In the genomic region with DNA sequence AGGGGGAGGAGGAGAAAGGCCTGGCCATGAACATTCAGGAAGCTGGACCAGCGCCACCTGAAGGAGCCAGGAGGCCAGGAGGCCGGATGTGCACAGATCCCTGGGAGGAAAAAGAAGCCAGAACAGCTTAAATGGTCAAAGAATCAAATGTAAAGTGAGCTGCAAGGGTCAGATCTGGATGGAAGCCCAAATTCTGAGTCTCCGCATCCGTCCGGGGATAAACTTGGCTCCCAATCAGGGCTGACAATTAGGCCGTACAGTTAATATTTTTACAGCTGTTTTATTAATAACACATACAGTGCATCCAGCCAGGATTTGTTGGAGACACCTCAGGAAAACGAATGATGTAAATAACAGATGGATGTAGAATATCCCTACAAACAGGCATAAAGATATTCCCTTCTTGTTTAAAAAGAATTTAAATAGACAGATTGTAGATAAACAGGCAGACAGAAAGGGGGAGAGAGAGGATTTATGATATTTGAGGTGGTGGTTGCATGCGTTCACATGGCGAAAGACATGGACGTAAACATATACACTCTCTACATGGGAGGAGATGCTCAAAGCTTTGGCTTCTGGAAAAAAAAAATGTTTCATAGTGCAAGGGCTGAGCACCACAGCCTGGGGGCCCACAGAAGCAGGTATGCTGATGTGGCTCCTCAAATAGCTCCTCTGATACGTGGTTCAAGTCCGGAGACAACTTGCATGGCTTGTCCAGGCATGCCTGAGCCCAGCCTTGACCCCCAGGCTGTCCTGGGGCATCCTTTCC, we compare ENCODE assay signal across 13 cellular contexts.
DNase-seq lines count a peak whose midpoint lies in the region; ATAC-seq, FAIRE-seq and TF ChIP-seq lines count a peak whose summit lies in the region.
"Had no signal": no experiment of that assay in that cellular context is flagged by ENCODE, and none has a peak within 500 bp of the region (broad histone marks: within the 10 kb centered on the region; RNA-seq: fewer than 3 reads in every experiment).

No MANE protein-coding gene starts in this region.

- no peaks in the 10 kb centered on the region for H3K9me3 ChIP-seq in liver (ENCODE audit: control insufficient read depth in 4 of 4, low read length in 3 of 4)
- peaks cover 92% of the 10 kb centered on the region for H3K9me3 ChIP-seq in HepG2 (ENCODE audit: low read length)
- no peaks in the 10 kb centered on the region for H3K9me3 ChIP-seq in esophagus muscularis mucosa
- H3K9me3 ChIP-seq in mesenchymal stem cell (ENCODE audit: control insufficient read depth, low read length) = no peaks in the 10 kb centered on the region
- H3K9me3 ChIP-seq: upper lobe of right lung had no signal

- H2AFZ ChIP-seq in HepG2 (ENCODE audit: low read length) (no peak overlapping the region), mesenchymal stem cell (ENCODE audit: low read depth, low read length) (no peak overlapping the region)

- no peak overlapping the region for H2BK5ac ChIP-seq in mesenchymal stem cell (ENCODE audit: low read depth, low read length, poor library complexity, severe bottlenecking)

- no peak overlapping the region for H3K18ac ChIP-seq in mesenchymal stem cell (ENCODE audit: low read depth in 1 of 2, low read length in 2 of 2)

- no peak overlapping the region for H2BK15ac ChIP-seq in mesenchymal stem cell (ENCODE audit: low read depth, poor library complexity, severe bottlenecking)

- H3K4me1 ChIP-seq in liver (ENCODE audit: control insufficient read depth in 4 of 4, insufficient read depth in 4 of 4, low read length in 3 of 4) = peaks cover 0 to 3% (median 0%) of the 10 kb centered on the region in 4 donors
- H3K4me1 ChIP-seq in HepG2 (ENCODE audit: insufficient read depth, low read length) = no peaks in the 10 kb centered on the region
- H3K4me1 ChIP-seq in esophagus muscularis mucosa = peaks cover 18 to 25% (median 22%) of the 10 kb centered on the region in 4 donors
- no peaks in the 10 kb centered on the region for H3K4me1 ChIP-seq in mesenchymal stem cell (ENCODE audit: control insufficient read depth, insufficient read depth, low read depth, low read length)

- H3K4me3 ChIP-seq in liver (ENCODE audit: low read depth in 1 of 3, low read length in 3 of 3) (no peak overlapping the region), HepG2 (replicated peaks in 1 of 3; ENCODE audit: insufficient read depth in 1 of 3, low read depth in 2 of 3, low read length in 3 of 3) (no peak overlapping the region), esophagus muscularis mucosa (no peak overlapping the region), mesenchymal stem cell (ENCODE audit: insufficient read depth in 1 of 2, low read depth in 1 of 2, low read length in 2 of 2) (no peak overlapping the region)
- H3K4me3 ChIP-seq: upper lobe of right lung had no signal

- H2BK120ac ChIP-seq in mesenchymal stem cell (ENCODE audit: low read depth, low read length) = no peak overlapping the region

- H3K27me3 ChIP-seq in liver (ENCODE audit: control insufficient read depth in 4 of 4, insufficient read depth in 4 of 4, low read length in 3 of 4) (no peaks in the 10 kb centered on the region), HepG2 (ENCODE audit: control insufficient read depth in 1 of 2, insufficient read depth in 2 of 2, low read length in 2 of 2) (no peaks in the 10 kb centered on the region), esophagus muscularis mucosa (no peaks in the 10 kb centered on the region), mesenchymal stem cell (ENCODE audit: control insufficient read depth in 1 of 2, insufficient read depth in 1 of 2, low read length in 2 of 2) (no peaks in the 10 kb centered on the region)
- H3K27me3 ChIP-seq: upper lobe of right lung had no signal

- in situ Hi-C loops in HepG2 (cut with HindIII; ENCODE audit: extremely low pct_ligation_motif_present, low pct_unique_long_range_greater_than_20kb) = no loop called here

- H2BK12ac ChIP-seq in mesenchymal stem cell (ENCODE audit: low read length in 2 of 2) = no peak overlapping the region

- H3K4me2 ChIP-seq in HepG2 (ENCODE audit: low read depth, low read length) = no peak overlapping the region
- no peak overlapping the region for H3K4me2 ChIP-seq in mesenchymal stem cell (ENCODE audit: low read length, poor library complexity, severe bottlenecking)

- FAIRE-seq in HepG2 (lab: Jason Lieb, UNC) = no peak

- H4K91ac ChIP-seq in mesenchymal stem cell (ENCODE audit: low read length) = no peak overlapping the region

- DNase-seq in HepG2 (ENCODE audit: low spot score) (no peak), esophagus muscularis mucosa (ENCODE audit: extremely low spot score) (no peak), mesenchymal stem cell (no peak), HT-29 (ENCODE audit: low spot score) (no peak), GM10266 (ENCODE audit: extremely low spot score) (no peak), GM10248 (ENCODE audit: extremely low spot score) (no peak), COLO668 (lab: John Stamatoyannopoulos, UW; ENCODE audit: unreplicated experiment) (no peak)
- DNase-seq: activated CD4-positive, alpha-beta T cell treated with anti-CD3 and anti-CD28 coated beads, Interleukin-2, amount 50 U/mL, for 1 hour; activated naive CD8-positive, alpha-beta T cell treated with anti-CD3 and anti-CD28 coated beads, Interleukin-2, amount 10 ng/mL, durations not matched to agents 7 days and 5 days; GDM1; naive B cell; upper lobe of right lung had no signal

- TF ChIP-seq EP300 in HepG2 (IDR thresholded peaks at IDR 0.05; ENCODE audit: low read depth in 2 of 2, low read length in 2 of 2) (no peak), HepG2 (CRISPR knock-in tag; IDR thresholded peaks at IDR 0.05; ENCODE audit: borderline replicate concordance) (no peak), esophagus muscularis mucosa (IDR thresholded peaks at IDR 0.05) (no peak)

- BruUV-seq in HepG2 (replicated peaks; lab: Mats Ljungman, UMichigan) = no TSS peak

- peak overlapping the region in 1 of 2 experiments; percentile 41 for H3K14ac ChIP-seq in mesenchymal stem cell (ENCODE audit: low read length in 2 of 2)

- ATAC-seq in HepG2 = no peak
- ATAC-seq: upper lobe of right lung had no signal

- CTCF ChIA-PET in HepG2 (lab: Yijun Ruan, JAX; ENCODE audit: low intra/inter-chr PET ratio, low total read pairs) (no interaction called here), GM10248 (lab: Yijun Ruan, JAX) (no interaction called here)

- H3K4ac ChIP-seq in mesenchymal stem cell (ENCODE audit: low read depth in 1 of 2, low read length in 2 of 2) = no peak overlapping the region

- no peak for TF ChIP-seq POLR2A in HepG2 (IDR thresholded peaks at IDR 0.05; ENCODE audit: insufficient read depth in 1 of 2, low read depth in 2 of 2, low read length in 2 of 2)
- no peak for TF ChIP-seq POLR2A in esophagus muscularis mucosa (IDR thresholded peaks at IDR 0.05; ENCODE audit: low read depth)

- intact Hi-C loops in HepG2 (cut with micrococcal nuclease; ENCODE audit: unreplicated experiment) (no loop called here), esophagus muscularis mucosa (cut with DNase I) (no loop called here)

- no peaks in the 10 kb centered on the region for H3K79me1 ChIP-seq in mesenchymal stem cell (replicated peaks; ENCODE audit: low read length, poor library complexity, severe bottlenecking)

- no peak overlapping the region for H3K23ac ChIP-seq in mesenchymal stem cell (ENCODE audit: low read length in 2 of 2)

- no peaks in the 10 kb centered on the region for H4K20me1 ChIP-seq in HepG2 (ENCODE audit: insufficient read depth, low read length)

- H4K8ac ChIP-seq in mesenchymal stem cell (ENCODE audit: low read length) = no peak overlapping the region

- no peak for TF ChIP-seq CTCF in liver (IDR thresholded peaks at IDR 0.05; ENCODE audit: low read depth, low read length, missing input control)
- TF ChIP-seq CTCF in HepG2 (CRISPR knock-in tag; IDR thresholded peaks at IDR 0.05) = no peak
- TF ChIP-seq CTCF in esophagus muscularis mucosa (IDR thresholded peaks at IDR 0.05) = no peak
- no peak for TF ChIP-seq CTCF in GM10266 (IDR thresholded peaks at IDR 0.05; ENCODE audit: control insufficient read depth, insufficient read depth, low read depth, missing control alignments)
- TF ChIP-seq CTCF in GM10248 (IDR thresholded peaks at IDR 0.05; ENCODE audit: control extremely low read depth, extremely low read depth, low read depth, missing control alignments) = no peak

- H2AK5ac ChIP-seq in mesenchymal stem cell (ENCODE audit: low read length, severe bottlenecking) = no peak overlapping the region

- no peaks in the 10 kb centered on the region for H3K36me3 ChIP-seq in liver (ENCODE audit: control insufficient read depth in 4 of 4, insufficient read depth in 3 of 4, low read depth in 1 of 4, low read length in 3 of 4)
- no peaks in the 10 kb centered on the region for H3K36me3 ChIP-seq in HepG2 (replicated peaks in 1 of 2; ENCODE audit: control insufficient read depth in 1 of 2, insufficient read depth in 2 of 2, low read length in 2 of 2)
- no peaks in the 10 kb centered on the region for H3K36me3 ChIP-seq in esophagus muscularis mucosa
- no peaks in the 10 kb centered on the region for H3K36me3 ChIP-seq in mesenchymal stem cell (ENCODE audit: control insufficient read depth in 1 of 2, insufficient read depth in 2 of 2, low read depth in 1 of 2, low read length in 2 of 2)
- H3K36me3 ChIP-seq: upper lobe of right lung had no signal

- no peaks in the 10 kb centered on the region for H3K79me2 ChIP-seq in HepG2 (ENCODE audit: insufficient read depth, low read length)

- POLR2A ChIA-PET in HepG2 (lab: Yijun Ruan, JAX) (no interaction called here), GM10248 (lab: Yijun Ruan, JAX) (no interaction called here)

- H3K27ac ChIP-seq in liver (ENCODE audit: low read depth in 1 of 2, low read length in 2 of 2) (no peak overlapping the region), HepG2 (ENCODE audit: extremely low read length, insufficient read depth, low read length) (no peak overlapping the region), esophagus muscularis mucosa (replicated peaks in 1 of 4) (peak overlapping the region in 3 of 4 donors; percentile 13 to 27 (median 22)), mesenchymal stem cell (ENCODE audit: low read length, poor library complexity, severe bottlenecking) (no peak overlapping the region)
- H3K27ac ChIP-seq: upper lobe of right lung had no signal

- WGBS in liver = 72% methylated on average over 12 of the region's 12 CpGs
- whole genome bisulfite sequencing in HepG2 (ENCODE audit: low lambda C conversion rate) = 51% methylated on average over 12 of the region's 12 CpGs
- 32% methylated on average over 12 of the region's 12 CpGs for WGBS in esophagus muscularis mucosa
- 86% methylated on average over 7 of the region's 12 CpGs for whole genome bisulfite sequencing in mesenchymal stem cell

- TF ChIP-seq RAD21 in liver (IDR thresholded peaks at IDR 0.05) (peak; percentile 28 to 34), HepG2 (CRISPR knock-in tag; IDR thresholded peaks at IDR 0.05) (no peak)

- H3K9ac ChIP-seq in liver (ENCODE audit: low read depth in 1 of 2, low read length in 2 of 2) = no peak overlapping the region
- no peak overlapping the region for H3K9ac ChIP-seq in HepG2 (ENCODE audit: insufficient read depth, low read depth, low read length)
- H3K9ac ChIP-seq in mesenchymal stem cell (ENCODE audit: low read length) = peak overlapping the region; percentile 49

TF ChIP-seq in liver, 16 proteins besides CTCF, POLR2A, EP300 and RAD21 (continues in another document):
- TF ChIP-seq SP1 (IDR thresholded peaks at IDR 0.05) = no peak

TF ChIP-seq in HepG2, 621 proteins besides CTCF, POLR2A, EP300 and RAD21:
- TF ChIP-seq RFX5 (IDR thresholded peaks at IDR 0.05; ENCODE audit: low read depth, low read length) = no peak

Comparison
In these comparisons a context has a peak if more than half of its experiments do, and no peak if none do; other contexts are left out.
1. H3K27ac ChIP-seq: peak in esophagus muscularis mucosa (3 of 4); none in liver (0 of 2), HepG2 (single experiment) and mesenchymal stem cell (single experiment).